ENCODE assay signal across 8 cellular contexts in the genomic region with DNA sequence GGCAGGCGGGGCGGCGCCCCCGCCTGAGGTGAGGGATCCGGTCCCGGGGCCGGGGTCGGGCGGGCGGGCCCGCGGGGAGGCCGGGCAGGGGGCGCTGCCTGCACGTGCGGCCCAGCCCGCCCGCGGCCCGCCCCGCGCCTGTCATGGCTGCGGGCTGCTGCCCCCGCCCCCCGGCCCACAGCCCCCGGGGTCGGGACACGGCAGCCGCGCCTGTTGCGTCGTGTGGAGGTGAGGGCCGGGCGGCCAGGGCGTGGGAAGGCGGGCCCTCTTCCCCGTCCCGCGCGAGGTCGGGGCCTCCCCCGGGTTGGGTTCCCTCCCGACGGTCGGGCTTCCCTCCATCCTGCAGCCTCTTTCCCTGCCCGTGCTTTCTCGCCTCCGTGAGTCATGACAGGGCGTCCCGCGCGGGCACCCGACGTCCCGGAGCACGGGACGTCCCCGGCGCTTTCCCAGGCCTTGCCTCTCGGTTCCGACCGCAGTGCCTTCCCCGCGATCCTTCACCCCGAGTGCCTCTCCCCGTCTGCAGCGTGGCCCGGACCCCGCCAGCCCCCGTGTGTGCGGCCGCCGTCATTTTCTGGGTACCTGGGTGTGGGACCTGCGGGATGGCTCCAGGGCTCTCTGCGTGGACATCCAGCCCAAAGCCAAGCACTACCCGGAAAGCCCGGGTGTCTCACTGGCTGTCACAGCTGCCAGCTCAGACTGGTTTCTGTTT.
A peak's percentile ranks its signal among the peaks of the same experiment; 100 is the strongest.
DNase-seq lines count a peak whose midpoint lies in the region; ATAC-seq and TF ChIP-seq lines count a peak whose summit lies in the region.

No MANE protein-coding gene starts in this region.

- H3K4me1 ChIP-seq in right atrium auricular region (peaks cover 0 to 35% of the 10 kb centered on the region in 2 donors), prostate gland (replicated peaks) (no peaks in the 10 kb centered on the region), upper lobe of right lung (peaks cover 15% of the 10 kb centered on the region)

- intact Hi-C loops in prostate gland (cut with DNase I) (loop anchor here (2.0 to 5.0 kb wide), 3 partner anchors 33 to 371 kb away; partner anchors contain the start of gene AKTIP), upper lobe of right lung (cut with DNase I) (no loop called here)

- H3K9me3 ChIP-seq in right atrium auricular region (no peaks in the 10 kb centered on the region), prostate gland (no peaks in the 10 kb centered on the region), upper lobe of right lung (no peaks in the 10 kb centered on the region)

- DNase-seq in T-helper 1 cell (peak; percentile 35 to 67 (median 43)), amniotic epithelial cell (ENCODE audit: low read depth) (peak; percentile 46), right atrium auricular region (ENCODE audit: low spot score) (peak; percentile 82), prostate gland (ENCODE audit: low spot score) (peak; percentile 46), upper lobe of right lung (peak; percentile 88)

- ATAC-seq in GM18498 (IDR thresholded peaks at IDR 0.05; ENCODE audit: unreplicated experiment) (peak; percentile 25), HG03095 (IDR thresholded peaks at IDR 0.05; ENCODE audit: unreplicated experiment) (peak; percentile 12), upper lobe of right lung (peak; percentile 27), HG03565 (IDR thresholded peaks at IDR 0.05; ENCODE audit: unreplicated experiment) (no peak)

- H3K4me3 ChIP-seq in right atrium auricular region = peak overlapping the region; percentile 86 to 91
- peak overlapping the region; percentile 83 to 86 for H3K4me3 ChIP-seq in prostate gland
- H3K4me3 ChIP-seq in upper lobe of right lung = peak overlapping the region; percentile 81

- no peaks in the 10 kb centered on the region for H3K36me3 ChIP-seq in right atrium auricular region
- no peaks in the 10 kb centered on the region for H3K36me3 ChIP-seq in prostate gland
- H3K36me3 ChIP-seq in upper lobe of right lung = no peaks in the 10 kb centered on the region

- peak; percentile 39 for TF ChIP-seq POLR2A in prostate gland (IDR thresholded peaks at IDR 0.05)

- H3K27me3 ChIP-seq in right atrium auricular region (no peaks in the 10 kb centered on the region), prostate gland (replicated peaks; ENCODE audit: insufficient read depth) (no peaks in the 10 kb centered on the region), upper lobe of right lung (no peaks in the 10 kb centered on the region)

- TF ChIP-seq CTCF in right atrium auricular region (IDR thresholded peaks at IDR 0.05) (no peak), prostate gland (IDR thresholded peaks at IDR 0.05) (peak in 1 of 4 experiments; percentile 29), upper lobe of right lung (IDR thresholded peaks at IDR 0.05) (no peak)

- H3K27ac ChIP-seq in right atrium auricular region = peak overlapping the region; percentile 87 to 91
- H3K27ac ChIP-seq in prostate gland = peak overlapping the region; percentile 93 to 94
- peak overlapping the region; percentile 96 for H3K27ac ChIP-seq in upper lobe of right lung

- under 1% methylated on average over 51 of the region's 77 CpGs for WGBS in prostate gland
